Comparison of ENCODE assay signal across 21 cellular contexts in genomic region chr2:216302981-216303676, GRCh38.
DNase-seq lines count a peak whose midpoint lies in the region; ATAC-seq and TF ChIP-seq lines count a peak whose summit lies in the region.
"Had no signal": no experiment of that assay in that cellular context is flagged by ENCODE, and none has a peak within 500 bp of the region (broad histone marks: within the 10 kb centered on the region; RNA-seq: fewer than 3 reads in every experiment).

No MANE protein-coding gene starts in this region.

- DNase-seq in AG08395 (ENCODE audit: low spot score), result peak; percentile 62
- peak; percentile 74 for DNase-seq in HFFc6
- DNase-seq in astrocyte of the hippocampus (ENCODE audit: low read depth, low spot score), result peak; percentile 72
- peak; percentile 31 for DNase-seq in iris pigment epithelial cell (ENCODE audit: low read depth)
- no peak for DNase-seq in NOMO-1 treated with dmso at 0.1 percent for 144 hours (lab: John Stamatoyannopoulos, UW; ENCODE audit: unreplicated experiment)
- no peak for DNase-seq in activated naive CD4-positive, alpha-beta T cell treated with anti-CD3 and anti-CD28 coated beads, Interleukin-2, amount 50 U/mL, for 16 hours
- no peak for DNase-seq in HUDEP-2 (lab: John Stamatoyannopoulos, UW; ENCODE audit: unreplicated experiment in 76 of 76)
- DNase-seq: activated CD4-positive, alpha-beta T cell treated with anti-CD3 and anti-CD28 coated beads, Interleukin-2, amount 50 U/mL, for 48 hours; activated CD4-positive, CD25-positive, alpha-beta regulatory T cell; activated naive CD8-positive, alpha-beta T cell treated with anti-CD3 and anti-CD28 coated beads, Interleukin-2, amount 10 ng/mL, durations not matched to agents 7 days and 5 days; heart right ventricle; KG1; left lung; NCI-H1694 treated with DMSO at 0.1 percent for 48 hours; NCI-H526 treated with DMSO at 0.1 percent for 48 hours; small intestine; stimulated activated naive CD4-positive, alpha-beta T cell; T-helper 9 cell had no signal

- H3K4me1 Mint-ChIP-seq in HFFc6 (ENCODE audit: low read depth), result peaks cover 90% of the 10 kb centered on the region
- H3K4me1 Mint-ChIP-seq: activated naive CD8-positive, alpha-beta T cell treated with anti-CD3 and anti-CD28 coated beads, Interleukin-2, amount 10 ng/mL, durations not matched to agents 7 days and 5 days had no signal

- ATAC-seq in HG03432 (IDR thresholded peaks at IDR 0.05; ENCODE audit: unreplicated experiment), result no peak
- ATAC-seq: heart right ventricle, left lung had no signal

- H3K4me3 Mint-ChIP-seq in HFFc6, result peak overlapping the region; percentile 60
- H3K4me3 Mint-ChIP-seq: activated naive CD8-positive, alpha-beta T cell treated with anti-CD3 and anti-CD28 coated beads, Interleukin-2, amount 10 ng/mL, durations not matched to agents 7 days and 5 days; CD14-positive monocyte; neural progenitor cell had no signal

- H3K9me3 Mint-ChIP-seq in HFFc6, result no peaks in the 10 kb centered on the region
- H3K9me3 Mint-ChIP-seq: activated naive CD8-positive, alpha-beta T cell treated with anti-CD3 and anti-CD28 coated beads, Interleukin-2, amount 10 ng/mL, durations not matched to agents 7 days and 5 days; CD14-positive monocyte; neural progenitor cell had no signal

- H3K27ac Mint-ChIP-seq in HFFc6, result peak overlapping the region; percentile 85
- H3K27ac Mint-ChIP-seq: activated naive CD8-positive, alpha-beta T cell treated with anti-CD3 and anti-CD28 coated beads, Interleukin-2, amount 10 ng/mL, durations not matched to agents 7 days and 5 days; neural progenitor cell had no signal

- peaks cover 6% of the 10 kb centered on the region; the same call in 1 of the 2 replicates for H3K27me3 Mint-ChIP-seq in HFFc6 (ENCODE audit: insufficient read depth)
- H3K27me3 Mint-ChIP-seq: activated naive CD8-positive, alpha-beta T cell treated with anti-CD3 and anti-CD28 coated beads, Interleukin-2, amount 10 ng/mL, durations not matched to agents 7 days and 5 days had no signal

- H3K36me3 Mint-ChIP-seq in HFFc6 (ENCODE audit: low read depth), result peaks cover 53% of the 10 kb centered on the region
- H3K36me3 Mint-ChIP-seq: activated naive CD8-positive, alpha-beta T cell treated with anti-CD3 and anti-CD28 coated beads, Interleukin-2, amount 10 ng/mL, durations not matched to agents 7 days and 5 days; CD14-positive monocyte; neural progenitor cell had no signal

- no peak for TF ChIP-seq CTCF in HFFc6 (IDR thresholded peaks at IDR 0.05)

Comparison
In these comparisons a context has a peak if more than half of its experiments do, and no peak if none do; other contexts are left out.
1. DNase-seq: peak in AG08395 (single experiment), HFFc6 (single experiment), astrocyte of the hippocampus (single experiment) and iris pigment epithelial cell (single experiment); none in NOMO-1 treated with dmso at 0.1 percent for 144 hours (single experiment), activated naive CD4-positive, alpha-beta T cell treated with anti-CD3 and anti-CD28 coated beads, Interleukin-2, amount 50 U/mL, for 16 hours (single experiment) and HUDEP-2 (0 of 76).